Comparison of ENCODE assay signal across 1 cellular context in the genomic region with DNA sequence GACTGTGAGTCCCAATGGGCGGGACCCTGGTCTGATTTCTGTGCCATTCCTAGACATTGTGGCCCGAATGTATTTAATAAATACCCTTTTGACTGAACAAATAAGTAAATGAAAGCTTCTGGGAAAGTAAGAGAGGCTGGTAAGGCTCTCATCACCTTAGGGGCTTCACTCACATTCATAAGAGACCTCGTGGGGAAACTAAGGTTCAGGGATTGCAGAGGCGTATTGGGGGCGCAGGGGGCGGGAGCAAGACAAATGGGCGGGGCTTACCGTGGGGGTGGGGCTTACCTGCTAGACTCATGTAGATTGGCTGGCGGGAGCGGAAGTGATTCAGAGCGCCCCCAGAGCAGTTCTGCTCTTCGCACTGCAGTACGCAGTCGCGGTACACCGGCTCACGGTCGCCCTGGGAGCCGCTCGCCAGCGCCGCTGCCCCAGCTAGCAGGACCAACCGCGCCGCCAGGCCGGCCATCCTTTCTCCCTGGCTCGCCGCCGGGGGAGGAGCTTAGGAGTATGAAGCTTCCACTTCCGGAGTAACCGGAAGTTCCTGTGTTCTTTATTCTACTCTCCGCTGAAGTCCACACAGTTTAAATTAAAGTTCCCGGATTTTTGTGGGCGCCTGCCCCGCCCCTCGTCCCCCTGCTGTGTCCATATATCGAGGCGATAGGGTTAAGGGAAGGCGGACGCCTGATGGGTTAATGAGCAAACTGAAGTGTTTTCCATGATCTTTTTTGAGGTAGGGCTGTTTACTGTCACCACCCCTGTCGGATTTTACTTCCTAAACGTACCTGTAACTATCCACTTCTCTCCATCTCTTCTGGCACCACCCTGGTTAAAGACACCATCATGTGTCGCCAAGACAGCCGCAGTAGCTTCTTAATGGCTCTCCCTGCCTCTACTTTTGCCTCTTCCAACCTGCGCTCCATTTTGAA.
TF ChIP-seq lines count a peak whose summit lies in the region.

A gene with protein sequence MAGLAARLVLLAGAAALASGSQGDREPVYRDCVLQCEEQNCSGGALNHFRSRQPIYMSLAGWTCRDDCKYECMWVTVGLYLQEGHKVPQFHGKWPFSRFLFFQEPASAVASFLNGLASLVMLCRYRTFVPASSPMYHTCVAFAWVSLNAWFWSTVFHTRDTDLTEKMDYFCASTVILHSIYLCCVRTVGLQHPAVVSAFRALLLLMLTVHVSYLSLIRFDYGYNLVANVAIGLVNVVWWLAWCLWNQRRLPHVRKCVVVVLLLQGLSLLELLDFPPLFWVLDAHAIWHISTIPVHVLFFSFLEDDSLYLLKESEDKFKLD (minus strand): TSS at position 512 of the 929 bp plus-strand sequence. CDS start 43 bp downstream, at position 469.

TF ChIP-seq in HEK293, 187 proteins besides CTCF, POLR2A, EP300 and RAD21 (continued from another document and continues in another):
- TF ChIP-seq KLF16 (tag by site-specific recombination; IDR thresholded peaks at IDR 0.05) (peak; percentile 87), GLIS2 (tag by site-specific recombination; IDR thresholded peaks at IDR 0.05) (peak; percentile 56), ZFHX2 (tag by site-specific recombination; conservative IDR thresholded peaks at IDR 0.05) (peak; percentile 49; the same call in 1 of the 2 replicates), ZNF600 (tag by site-specific recombination; IDR thresholded peaks at IDR 0.05) (no peak), ZBTB1 (tag by site-specific recombination; IDR thresholded peaks at IDR 0.05) (no peak), KLF10 (tag by site-specific recombination; IDR thresholded peaks at IDR 0.05) (peak; percentile 64), ZNF366 (tag by site-specific recombination; conservative IDR thresholded peaks at IDR 0.05) (no peak), SALL2 (tag by site-specific recombination; IDR thresholded peaks at IDR 0.05; ENCODE audit: borderline replicate concordance) (no peak), ZNF621 (tag by site-specific recombination; IDR thresholded peaks at IDR 0.05) (no peak), MEIS1 (CRISPR knock-in tag; IDR thresholded peaks at IDR 0.05; ENCODE audit: borderline replicate concordance) (no peak), ZNF521 (tag by site-specific recombination; IDR thresholded peaks at IDR 0.05) (no peak), ZNF114 (tag by site-specific recombination; IDR thresholded peaks at IDR 0.05) (no peak), TRIM28 (IDR thresholded peaks at IDR 0.05; ENCODE audit: borderline replicate concordance, low read length) (no peak), ZNF341 (tag by site-specific recombination; IDR thresholded peaks at IDR 0.05; ENCODE audit: low read depth) (peak; percentile 44), ZNF830 (tag by site-specific recombination; IDR thresholded peaks at IDR 0.05; ENCODE audit: low read depth) (no peak), ZNF37A (tag by site-specific recombination; IDR thresholded peaks at IDR 0.05) (no peak), ZNF391 (tag by site-specific recombination; IDR thresholded peaks at IDR 0.05; ENCODE audit: borderline replicate concordance, low read depth) (no peak), ZNF184 (tag by site-specific recombination; IDR thresholded peaks at IDR 0.05) (peak; percentile 54; the same call in 1 of the 2 replicates), ZFP69B (tag by site-specific recombination; IDR thresholded peaks at IDR 0.05) (no peak), ZIC2 (tag by site-specific recombination; IDR thresholded peaks at IDR 0.05) (peak; percentile 47), ZNF24 (tag by site-specific recombination; IDR thresholded peaks at IDR 0.05) (peak; percentile 44; the same call in 1 of the 2 replicates), IKZF3 (tag by site-specific recombination; IDR thresholded peaks at IDR 0.05) (peak; percentile 52; the same call in 1 of the 2 replicates), WT1 (tag by site-specific recombination; IDR thresholded peaks at IDR 0.05) (no peak), ZNF510 (tag by site-specific recombination; IDR thresholded peaks at IDR 0.05; ENCODE audit: insufficient replicate concordance) (no peak), ZNF423 (tag by site-specific recombination; IDR thresholded peaks at IDR 0.05) (no peak), HOXA7 (CRISPR knock-in tag; IDR thresholded peaks at IDR 0.05; ENCODE audit: borderline replicate concordance) (no peak), ZEB2 (tag by site-specific recombination; IDR thresholded peaks at IDR 0.05) (peak; percentile 63), ZNF157 (tag by site-specific recombination; IDR thresholded peaks at IDR 0.05) (no peak), PRDM1 (tag by site-specific recombination; IDR thresholded peaks at IDR 0.05) (no peak), ZBTB48 (tag by site-specific recombination; IDR thresholded peaks at IDR 0.05) (0 out of 2 replicates have a peak, but pooled peaks have one; percentile 16), ZNF473 (tag by site-specific recombination; IDR thresholded peaks at IDR 0.05) (no peak), GLI4 (tag by site-specific recombination; IDR thresholded peaks at IDR 0.05) (no peak), KLF8 (tag by site-specific recombination; IDR thresholded peaks at IDR 0.05) (peak; percentile 53; the same call in 1 of the 2 replicates), ZFP41 (tag by site-specific recombination; IDR thresholded peaks at IDR 0.05; ENCODE audit: borderline replicate concordance) (no peak)
- TF ChIP-seq, protein P1, sequence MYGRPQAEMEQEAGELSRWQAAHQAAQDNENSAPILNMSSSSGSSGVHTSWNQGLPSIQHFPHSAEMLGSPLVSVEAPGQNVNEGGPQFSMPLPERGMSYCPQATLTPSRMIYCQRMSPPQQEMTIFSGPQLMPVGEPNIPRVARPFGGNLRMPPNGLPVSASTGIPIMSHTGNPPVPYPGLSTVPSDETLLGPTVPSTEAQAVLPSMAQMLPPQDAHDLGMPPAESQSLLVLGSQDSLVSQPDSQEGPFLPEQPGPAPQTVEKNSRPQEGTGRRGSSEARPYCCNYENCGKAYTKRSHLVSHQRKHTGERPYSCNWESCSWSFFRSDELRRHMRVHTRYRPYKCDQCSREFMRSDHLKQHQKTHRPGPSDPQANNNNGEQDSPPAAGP (tag by site-specific recombination; IDR thresholded peaks at IDR 0.05), result no peak
- TF ChIP-seq, protein P2, sequence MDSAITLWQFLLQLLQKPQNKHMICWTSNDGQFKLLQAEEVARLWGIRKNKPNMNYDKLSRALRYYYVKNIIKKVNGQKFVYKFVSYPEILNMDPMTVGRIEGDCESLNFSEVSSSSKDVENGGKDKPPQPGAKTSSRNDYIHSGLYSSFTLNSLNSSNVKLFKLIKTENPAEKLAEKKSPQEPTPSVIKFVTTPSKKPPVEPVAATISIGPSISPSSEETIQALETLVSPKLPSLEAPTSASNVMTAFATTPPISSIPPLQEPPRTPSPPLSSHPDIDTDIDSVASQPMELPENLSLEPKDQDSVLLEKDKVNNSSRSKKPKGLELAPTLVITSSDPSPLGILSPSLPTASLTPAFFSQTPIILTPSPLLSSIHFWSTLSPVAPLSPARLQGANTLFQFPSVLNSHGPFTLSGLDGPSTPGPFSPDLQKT (IDR thresholded peaks at IDR 0.05; ENCODE audit: borderline replicate concordance, low read depth, low read length), result peak; percentile 59; the same call in 1 of the 2 replicates
- TF ChIP-seq, protein P3, sequence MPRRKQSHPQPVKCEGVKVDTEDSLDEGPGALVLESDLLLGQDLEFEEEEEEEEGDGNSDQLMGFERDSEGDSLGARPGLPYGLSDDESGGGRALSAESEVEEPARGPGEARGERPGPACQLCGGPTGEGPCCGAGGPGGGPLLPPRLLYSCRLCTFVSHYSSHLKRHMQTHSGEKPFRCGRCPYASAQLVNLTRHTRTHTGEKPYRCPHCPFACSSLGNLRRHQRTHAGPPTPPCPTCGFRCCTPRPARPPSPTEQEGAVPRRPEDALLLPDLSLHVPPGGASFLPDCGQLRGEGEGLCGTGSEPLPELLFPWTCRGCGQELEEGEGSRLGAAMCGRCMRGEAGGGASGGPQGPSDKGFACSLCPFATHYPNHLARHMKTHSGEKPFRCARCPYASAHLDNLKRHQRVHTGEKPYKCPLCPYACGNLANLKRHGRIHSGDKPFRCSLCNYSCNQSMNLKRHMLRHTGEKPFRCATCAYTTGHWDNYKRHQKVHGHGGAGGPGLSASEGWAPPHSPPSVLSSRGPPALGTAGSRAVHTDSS (tag by site-specific recombination; IDR thresholded peaks at IDR 0.05), result no peak
- TF ChIP-seq, protein P4, sequence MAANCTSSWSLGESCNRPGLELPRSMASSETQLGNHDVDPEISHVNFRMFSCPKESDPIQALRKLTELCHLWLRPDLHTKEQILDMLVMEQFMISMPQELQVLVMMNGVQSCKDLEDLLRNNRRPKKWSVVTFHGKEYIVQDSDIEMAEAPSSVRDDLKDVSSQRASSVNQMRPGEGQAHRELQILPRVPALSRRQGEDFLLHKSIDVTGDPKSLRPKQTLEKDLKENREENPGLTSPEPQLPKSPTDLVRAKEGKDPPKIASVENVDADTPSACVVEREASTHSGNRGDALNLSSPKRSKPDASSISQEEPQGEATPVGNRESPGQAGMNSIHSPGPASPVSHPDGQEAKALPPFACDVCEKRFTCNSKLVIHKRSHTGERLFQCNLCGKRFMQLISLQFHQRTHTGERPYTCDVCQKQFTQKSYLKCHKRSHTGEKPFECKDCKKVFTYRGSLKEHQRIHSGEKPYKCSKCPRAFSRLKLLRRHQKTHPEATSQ (tag by site-specific recombination; IDR thresholded peaks at IDR 0.05), result no peak
- TF ChIP-seq, protein P5, sequence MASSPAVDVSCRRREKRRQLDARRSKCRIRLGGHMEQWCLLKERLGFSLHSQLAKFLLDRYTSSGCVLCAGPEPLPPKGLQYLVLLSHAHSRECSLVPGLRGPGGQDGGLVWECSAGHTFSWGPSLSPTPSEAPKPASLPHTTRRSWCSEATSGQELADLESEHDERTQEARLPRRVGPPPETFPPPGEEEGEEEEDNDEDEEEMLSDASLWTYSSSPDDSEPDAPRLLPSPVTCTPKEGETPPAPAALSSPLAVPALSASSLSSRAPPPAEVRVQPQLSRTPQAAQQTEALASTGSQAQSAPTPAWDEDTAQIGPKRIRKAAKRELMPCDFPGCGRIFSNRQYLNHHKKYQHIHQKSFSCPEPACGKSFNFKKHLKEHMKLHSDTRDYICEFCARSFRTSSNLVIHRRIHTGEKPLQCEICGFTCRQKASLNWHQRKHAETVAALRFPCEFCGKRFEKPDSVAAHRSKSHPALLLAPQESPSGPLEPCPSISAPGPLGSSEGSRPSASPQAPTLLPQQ (tag by site-specific recombination; IDR thresholded peaks at IDR 0.05), result peak; percentile 19; the same call in 1 of the 2 replicates
- TF ChIP-seq, protein P6, sequence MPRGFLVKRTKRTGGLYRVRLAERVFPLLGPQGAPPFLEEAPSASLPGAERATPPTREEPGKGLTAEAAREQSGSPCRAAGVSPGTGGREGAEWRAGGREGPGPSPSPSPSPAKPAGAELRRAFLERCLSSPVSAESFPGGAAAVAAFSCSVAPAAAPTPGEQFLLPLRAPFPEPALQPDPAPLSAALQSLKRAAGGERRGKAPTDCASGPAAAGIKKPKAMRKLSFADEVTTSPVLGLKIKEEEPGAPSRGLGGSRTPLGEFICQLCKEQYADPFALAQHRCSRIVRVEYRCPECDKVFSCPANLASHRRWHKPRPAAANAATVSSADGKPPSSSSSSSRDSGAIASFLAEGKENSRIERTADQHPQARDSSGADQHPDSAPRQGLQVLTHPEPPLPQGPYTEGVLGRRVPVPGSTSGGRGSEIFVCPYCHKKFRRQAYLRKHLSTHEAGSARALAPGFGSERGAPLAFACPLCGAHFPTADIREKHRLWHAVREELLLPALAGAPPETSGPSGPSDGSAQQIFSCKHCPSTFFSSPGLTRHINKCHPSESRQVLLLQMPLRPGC (tag by site-specific recombination; IDR thresholded peaks at IDR 0.05), result no peak
- TF ChIP-seq, protein P7, sequence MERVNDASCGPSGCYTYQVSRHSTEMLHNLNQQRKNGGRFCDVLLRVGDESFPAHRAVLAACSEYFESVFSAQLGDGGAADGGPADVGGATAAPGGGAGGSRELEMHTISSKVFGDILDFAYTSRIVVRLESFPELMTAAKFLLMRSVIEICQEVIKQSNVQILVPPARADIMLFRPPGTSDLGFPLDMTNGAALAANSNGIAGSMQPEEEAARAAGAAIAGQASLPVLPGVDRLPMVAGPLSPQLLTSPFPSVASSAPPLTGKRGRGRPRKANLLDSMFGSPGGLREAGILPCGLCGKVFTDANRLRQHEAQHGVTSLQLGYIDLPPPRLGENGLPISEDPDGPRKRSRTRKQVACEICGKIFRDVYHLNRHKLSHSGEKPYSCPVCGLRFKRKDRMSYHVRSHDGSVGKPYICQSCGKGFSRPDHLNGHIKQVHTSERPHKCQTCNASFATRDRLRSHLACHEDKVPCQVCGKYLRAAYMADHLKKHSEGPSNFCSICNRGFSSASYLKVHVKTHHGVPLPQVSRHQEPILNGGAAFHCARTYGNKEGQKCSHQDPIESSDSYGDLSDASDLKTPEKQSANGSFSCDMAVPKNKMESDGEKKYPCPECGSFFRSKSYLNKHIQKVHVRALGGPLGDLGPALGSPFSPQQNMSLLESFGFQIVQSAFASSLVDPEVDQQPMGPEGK (tag by site-specific recombination; IDR thresholded peaks at IDR 0.05), result peak; percentile 69; the same call in 1 of the 2 replicates
- TF ChIP-seq, protein P8, sequence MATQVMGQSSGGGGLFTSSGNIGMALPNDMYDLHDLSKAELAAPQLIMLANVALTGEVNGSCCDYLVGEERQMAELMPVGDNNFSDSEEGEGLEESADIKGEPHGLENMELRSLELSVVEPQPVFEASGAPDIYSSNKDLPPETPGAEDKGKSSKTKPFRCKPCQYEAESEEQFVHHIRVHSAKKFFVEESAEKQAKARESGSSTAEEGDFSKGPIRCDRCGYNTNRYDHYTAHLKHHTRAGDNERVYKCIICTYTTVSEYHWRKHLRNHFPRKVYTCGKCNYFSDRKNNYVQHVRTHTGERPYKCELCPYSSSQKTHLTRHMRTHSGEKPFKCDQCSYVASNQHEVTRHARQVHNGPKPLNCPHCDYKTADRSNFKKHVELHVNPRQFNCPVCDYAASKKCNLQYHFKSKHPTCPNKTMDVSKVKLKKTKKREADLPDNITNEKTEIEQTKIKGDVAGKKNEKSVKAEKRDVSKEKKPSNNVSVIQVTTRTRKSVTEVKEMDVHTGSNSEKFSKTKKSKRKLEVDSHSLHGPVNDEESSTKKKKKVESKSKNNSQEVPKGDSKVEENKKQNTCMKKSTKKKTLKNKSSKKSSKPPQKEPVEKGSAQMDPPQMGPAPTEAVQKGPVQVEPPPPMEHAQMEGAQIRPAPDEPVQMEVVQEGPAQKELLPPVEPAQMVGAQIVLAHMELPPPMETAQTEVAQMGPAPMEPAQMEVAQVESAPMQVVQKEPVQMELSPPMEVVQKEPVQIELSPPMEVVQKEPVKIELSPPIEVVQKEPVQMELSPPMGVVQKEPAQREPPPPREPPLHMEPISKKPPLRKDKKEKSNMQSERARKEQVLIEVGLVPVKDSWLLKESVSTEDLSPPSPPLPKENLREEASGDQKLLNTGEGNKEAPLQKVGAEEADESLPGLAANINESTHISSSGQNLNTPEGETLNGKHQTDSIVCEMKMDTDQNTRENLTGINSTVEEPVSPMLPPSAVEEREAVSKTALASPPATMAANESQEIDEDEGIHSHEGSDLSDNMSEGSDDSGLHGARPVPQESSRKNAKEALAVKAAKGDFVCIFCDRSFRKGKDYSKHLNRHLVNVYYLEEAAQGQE (tag by site-specific recombination; IDR thresholded peaks at IDR 0.05), result 0 out of 2 replicates have a peak, but pooled peaks have one; percentile 35
- TF ChIP-seq, protein P9, sequence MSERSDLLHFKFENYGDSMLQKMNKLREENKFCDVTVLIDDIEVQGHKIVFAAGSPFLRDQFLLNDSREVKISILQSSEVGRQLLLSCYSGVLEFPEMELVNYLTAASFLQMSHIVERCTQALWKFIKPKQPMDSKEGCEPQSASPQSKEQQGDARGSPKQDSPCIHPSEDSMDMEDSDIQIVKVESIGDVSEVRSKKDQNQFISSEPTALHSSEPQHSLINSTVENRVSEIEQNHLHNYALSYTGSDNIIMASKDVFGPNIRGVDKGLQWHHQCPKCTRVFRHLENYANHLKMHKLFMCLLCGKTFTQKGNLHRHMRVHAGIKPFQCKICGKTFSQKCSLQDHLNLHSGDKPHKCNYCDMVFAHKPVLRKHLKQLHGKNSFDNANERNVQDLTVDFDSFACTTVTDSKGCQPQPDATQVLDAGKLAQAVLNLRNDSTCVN (tag by site-specific recombination; optimal IDR thresholded peaks at IDR 0.05), result peak; percentile 32
